ENCODE assay signal across 8 cellular contexts in genomic region chr3:72347819-72348319, GRCh38.
DNase-seq lines count a peak whose midpoint lies in the region; ATAC-seq and TF ChIP-seq lines count a peak whose summit lies in the region.
"Had no signal": no experiment of that assay in that cellular context is flagged by ENCODE, and none has a peak within 500 bp of the region (broad histone marks: within the 10 kb centered on the region; RNA-seq: fewer than 3 reads in every experiment).

No MANE protein-coding gene starts in this region.

- H3K9me3 Mint-ChIP-seq in progenitor cell of endocrine pancreas (ENCODE audit: low read depth): no peaks in the 10 kb centered on the region

- no peak overlapping the region for H3K14ac ChIP-seq in IMR-90 (replicated peaks; ENCODE audit: low read depth, low read length)

- H3K4me3 Mint-ChIP-seq in progenitor cell of endocrine pancreas (ENCODE audit: low read depth): no peak overlapping the region

- no peaks in the 10 kb centered on the region for H3K9me3 ChIP-seq in IMR-90 (ENCODE audit: control insufficient read depth, insufficient read depth, low read length)

- H2AFZ ChIP-seq in IMR-90 (replicated peaks; ENCODE audit: low read length, poor library complexity): no peak overlapping the region

- no peaks in the 10 kb centered on the region for H3K36me3 Mint-ChIP-seq in progenitor cell of endocrine pancreas (ENCODE audit: insufficient read depth)

- intact Hi-C loops in IMR-90 (cut with micrococcal nuclease): no loop called here

- H3K4me1 ChIP-seq in IMR-90 (ENCODE audit: control insufficient read depth, insufficient read depth, low read length): no peaks in the 10 kb centered on the region; the same call in 1 of the 2 replicates

- peaks cover 3% of the 10 kb centered on the region for H3K9me1 ChIP-seq in IMR-90 (ENCODE audit: insufficient read depth, low read length)

- no peak for TF ChIP-seq POLR2A in IMR-90 (IDR thresholded peaks at IDR 0.05; ENCODE audit: low read depth, low read length)

- H4K20me1 ChIP-seq in IMR-90 (ENCODE audit: insufficient read depth, low read length): no peaks in the 10 kb centered on the region

- no peak overlapping the region for H4K5ac ChIP-seq in IMR-90 (ENCODE audit: low read depth, low read length)

- WGBS in IMR-90 (ENCODE audit: extremely low coverage in 2 of 2, insufficient read length in 1 of 2), 2 experiments: 96% methylated on average over 5 of the region's 20 CpGs; no CpG with 5 or more reads in 1 of the 2 experiments

- no peak overlapping the region for H3K4me2 ChIP-seq in IMR-90 (ENCODE audit: low read depth, low read length)

- no peak overlapping the region for H3K23ac ChIP-seq in IMR-90 (ENCODE audit: low read depth, low read length)

- H3K27me3 ChIP-seq in IMR-90 (ENCODE audit: control insufficient read depth, insufficient read depth, low read length): peaks cover 2% of the 10 kb centered on the region; the same call in 1 of the 2 replicates

- no peak overlapping the region for H3K4me3 ChIP-seq in IMR-90 (ENCODE audit: insufficient read depth, low read depth, low read length)
- H3K4me3 ChIP-seq in fibroblast of villous mesenchyme (ENCODE audit: low read depth, low read length): no peak overlapping the region

- H4K8ac ChIP-seq in IMR-90 (ENCODE audit: low read depth in 2 of 2, low read length in 2 of 2): no peak overlapping the region

- TF ChIP-seq CTCF in IMR-90 (conservative IDR thresholded peaks at IDR 0.05; ENCODE audit: low read depth, low read length) (no peak), fibroblast of villous mesenchyme (IDR thresholded peaks at IDR 0.05; ENCODE audit: insufficient read depth, low read depth, low read length) (no peak), progenitor cell of endocrine pancreas (IDR thresholded peaks at IDR 0.05; ENCODE audit: unreplicated experiment) (peak; percentile 28)

- H3K56ac ChIP-seq in IMR-90 (ENCODE audit: extremely low read depth, insufficient read depth, low read length): no peak overlapping the region

- H3K27ac Mint-ChIP-seq in progenitor cell of endocrine pancreas: no peak overlapping the region
- H3K27ac Mint-ChIP-seq: activated T-cell treated with anti-CD3 and anti-CD28 coated beads, Interleukin-2, amount 50 U/mL, for 72 hours had no signal

- CTCF ChIA-PET in IMR-90 (lab: Yijun Ruan, JAX): interaction anchor here (0.8 kb wide), 1 partner anchor 385 kb away, joined by 3 read pairs; no protein-coding TSS in a partner anchor

- H3K4ac ChIP-seq in IMR-90 (ENCODE audit: low read depth, low read length): no peak overlapping the region

- no peak overlapping the region for H3K9ac ChIP-seq in IMR-90 (ENCODE audit: low read depth, low read length)

- H2BK5ac ChIP-seq in IMR-90 (ENCODE audit: low read depth, low read length, poor library complexity, severe bottlenecking): no peak overlapping the region

- no peak for TF ChIP-seq RAD21 in IMR-90 (IDR thresholded peaks at IDR 0.05; ENCODE audit: low read length)

- H2AK5ac ChIP-seq in IMR-90 (ENCODE audit: low read depth, low read length): 0 out of 2 replicates have a peak overlapping the region, but pooled peaks have one; percentile 2

- no peak for DNase-seq in IMR-90
- DNase-seq in activated T-cell treated with anti-CD3 and anti-CD28 coated beads for 48 hours (ENCODE audit: low read depth): peak; percentile 64
- peak; percentile 42 for DNase-seq in fibroblast of villous mesenchyme (ENCODE audit: low read depth)
- peak; percentile 25 for DNase-seq in progenitor cell of endocrine pancreas (ENCODE audit: low spot score, unreplicated experiment)
- no peak for DNase-seq in NOMO-1 treated with dmso at 0.1 percent for 144 hours (lab: John Stamatoyannopoulos, UW; ENCODE audit: unreplicated experiment)
- DNase-seq in DMS153 treated with DMSO at 0.1 percent for 48 hours (lab: John Stamatoyannopoulos, UW; ENCODE audit: unreplicated experiment): no peak

- POLR2A ChIA-PET in IMR-90 (lab: Charles Lee; ENCODE audit: unreplicated experiment): no interaction called here

- dilution Hi-C loops in IMR-90 (cut with HindIII; ENCODE audit: low sequenced_read_pairs, unreplicated experiment): no loop called here

- H2BK15ac ChIP-seq in IMR-90 (ENCODE audit: low read depth, low read length): no peak overlapping the region

- no peak overlapping the region for H2BK120ac ChIP-seq in IMR-90 (ENCODE audit: low read depth, low read length)

- no peak overlapping the region for H2AK9ac ChIP-seq in IMR-90 (replicated peaks; ENCODE audit: low read depth, low read length, poor library complexity)

- H3K79me1 ChIP-seq in IMR-90 (ENCODE audit: low read depth in 1 of 2, low read length in 2 of 2): no peaks in the 10 kb centered on the region

- BruUV-seq in IMR-90 (replicated peaks; lab: Mats Ljungman, UMichigan): no TSS peak

- H3K4me1 Mint-ChIP-seq in progenitor cell of endocrine pancreas (ENCODE audit: low read depth): no peaks in the 10 kb centered on the region

- H4K91ac ChIP-seq in IMR-90 (ENCODE audit: insufficient read depth, low read depth, low read length): no peak overlapping the region

- H3K27me3 Mint-ChIP-seq in progenitor cell of endocrine pancreas: peaks cover 8% of the 10 kb centered on the region

- no peaks in the 10 kb centered on the region for H3K36me3 ChIP-seq in IMR-90 (ENCODE audit: control insufficient read depth, insufficient read depth, low read length)

- no peak overlapping the region for H3K18ac ChIP-seq in IMR-90 (ENCODE audit: low read depth, low read length)

- no peak overlapping the region for H2BK20ac ChIP-seq in IMR-90 (ENCODE audit: low read depth, low read length)

- in situ Hi-C loops in IMR-90 (cut with MboI; ENCODE audit: low sequenced_read_pairs): no loop called here

- ATAC-seq in GM19043 (IDR thresholded peaks at IDR 0.05; ENCODE audit: low read depth, unreplicated experiment): peak; percentile 46
- ATAC-seq in IMR-90 (ENCODE audit: low read depth): no peak

- H3K27ac ChIP-seq in IMR-90 (ENCODE audit: insufficient read depth, low read length): no peak overlapping the region

TF ChIP-seq in IMR-90, 13 proteins besides CTCF, POLR2A, EP300 and RAD21:
- TF ChIP-seq MAFK (IDR thresholded peaks at IDR 0.05; ENCODE audit: low read depth, low read length) (no peak), RCOR1 (IDR thresholded peaks at IDR 0.05; ENCODE audit: insufficient replicate concordance, low read length) (no peak), BHLHE40 (IDR thresholded peaks at IDR 0.05; ENCODE audit: low read depth, low read length) (no peak), RFX5 (IDR thresholded peaks at IDR 0.05; ENCODE audit: low read depth, low read length) (no peak), MXI1 (IDR thresholded peaks at IDR 0.05; ENCODE audit: borderline replicate concordance, low read depth, low read length) (no peak), SMC3 (IDR thresholded peaks at IDR 0.05; ENCODE audit: low read depth, low read length) (no peak), CHD1 (IDR thresholded peaks at IDR 0.05; ENCODE audit: low read depth, low read length) (no peak), ELK1 (IDR thresholded peaks at IDR 0.05; ENCODE audit: borderline replicate concordance, low read depth, low read length) (no peak), USF2 (IDR thresholded peaks at IDR 0.05; ENCODE audit: low read depth, low read length) (no peak), FOS (IDR thresholded peaks at IDR 0.05; ENCODE audit: low read depth, low read length) (no peak), MAZ (IDR thresholded peaks at IDR 0.05; ENCODE audit: borderline replicate concordance, low read depth, low read length) (no peak), CEBPB (IDR thresholded peaks at IDR 0.05; ENCODE audit: low read depth, low read length) (no peak), NFE2L2 (IDR thresholded peaks at IDR 0.05; ENCODE audit: low read depth, low read length) (no peak)

Comparison
In these comparisons a context has a peak if more than half of its experiments do, and no peak if none do; other contexts are left out.
1. DNase-seq: peak in activated T-cell treated with anti-CD3 and anti-CD28 coated beads for 48 hours (single experiment), fibroblast of villous mesenchyme (single experiment) and progenitor cell of endocrine pancreas (single experiment); none in IMR-90 (single experiment), NOMO-1 treated with dmso at 0.1 percent for 144 hours (single experiment) and DMS153 treated with DMSO at 0.1 percent for 48 hours (single experiment).